ENCODE assay signal across 10 cellular contexts in genomic region chr2:111049792-111050640, GRCh38.
A peak's percentile ranks its signal among the peaks of the same experiment; 100 is the strongest.
DNase-seq lines count a peak whose midpoint lies in the region; ATAC-seq, FAIRE-seq and TF ChIP-seq lines count a peak whose summit lies in the region.
"Had no signal": no experiment of that assay in that cellular context is flagged by ENCODE, and none has a peak within 500 bp of the region (broad histone marks: within the 10 kb centered on the region; RNA-seq: fewer than 3 reads in every experiment).

No MANE protein-coding gene starts in this region.

- no peaks in the 10 kb centered on the region for H3K36me3 ChIP-seq in pancreas
- H3K36me3 ChIP-seq in naive thymus-derived CD4-positive, alpha-beta T cell (ENCODE audit: control insufficient read depth in 2 of 3, insufficient read depth in 3 of 3, low read length in 3 of 3): no peaks in the 10 kb centered on the region

- peaks cover 8% of the 10 kb centered on the region for H3K9me3 Mint-ChIP-seq in activated CD4-positive, alpha-beta memory T cell treated with anti-CD3 and anti-CD28 coated beads for 36 hours
- H3K9me3 Mint-ChIP-seq in activated CD4-positive, alpha-beta memory T cell treated with anti-CD3 and anti-CD28 coated beads, Interleukin-2, amount 10 ng/mL, durations not matched to agents 7 days and 5 days: peaks cover 5% of the 10 kb centered on the region
- H3K9me3 Mint-ChIP-seq in activated CD8-positive, alpha-beta T cell treated with anti-CD3 and anti-CD28 coated beads for 36 hours: peaks cover 13% of the 10 kb centered on the region
- peaks cover 0 to 13% (median 0%) of the 10 kb centered on the region in 11 donors for H3K9me3 Mint-ChIP-seq in naive thymus-derived CD4-positive, alpha-beta T cell

- CTCF ChIA-PET in activated CD4-positive, alpha-beta memory T cell treated with anti-CD3 and anti-CD28 coated beads for 36 hours (lab: Charles Lee): interaction anchor here (0.8 to 1.4 kb wide), 2 partner anchors 67 to 71 kb away, joined by 3 read pairs; partner anchors contain the start of gene BCL2L11
- CTCF ChIA-PET in activated CD4-positive, alpha-beta memory T cell treated with anti-CD3 and anti-CD28 coated beads, Interleukin-2, amount 10 ng/mL, durations not matched to agents 7 days and 5 days (lab: Charles Lee): no interaction called here
- CTCF ChIA-PET in activated CD8-positive, alpha-beta T cell treated with anti-CD3 and anti-CD28 coated beads for 36 hours (lab: Charles Lee): interaction anchor here (1.5 to 1.7 kb wide), 3 partner anchors 8 to 237 kb away, joined by 3 to 4 read pairs (median 3); no protein-coding TSS in a partner anchor
- CTCF ChIA-PET in naive thymus-derived CD4-positive, alpha-beta T cell (lab: Charles Lee): no interaction called here

- intact Hi-C loops in activated CD4-positive, alpha-beta memory T cell treated with anti-CD3 and anti-CD28 coated beads for 36 hours (cut with micrococcal nuclease): loop anchor here (2.0 kb wide), 2 partner anchors 67 to 183 kb away; no protein-coding TSS in a partner anchor
- intact Hi-C loops in activated CD8-positive, alpha-beta T cell treated with anti-CD3 and anti-CD28 coated beads for 36 hours (cut with micrococcal nuclease): loop anchor here (5.0 kb wide), 2 partner anchors 67 to 193 kb away; no protein-coding TSS in a partner anchor
- intact Hi-C loops in pancreas (cut with DNase I): no loop called here
- intact Hi-C loops in naive thymus-derived CD4-positive, alpha-beta T cell (cut with micrococcal nuclease): no loop called here

- no peak for TF ChIP-seq CTCF in activated CD8-positive, alpha-beta T cell treated with anti-CD3 and anti-CD28 coated beads for 36 hours (IDR thresholded peaks at IDR 0.05)
- TF ChIP-seq CTCF in pancreas (IDR thresholded peaks at IDR 0.05): no peak

- no peak overlapping the region for H3K27ac Mint-ChIP-seq in activated CD4-positive, alpha-beta memory T cell treated with anti-CD3 and anti-CD28 coated beads for 36 hours
- no peak overlapping the region for H3K27ac Mint-ChIP-seq in activated CD4-positive, alpha-beta memory T cell treated with anti-CD3 and anti-CD28 coated beads, Interleukin-2, amount 10 ng/mL, durations not matched to agents 7 days and 5 days
- peak overlapping the region; percentile 85 for H3K27ac Mint-ChIP-seq in activated CD8-positive, alpha-beta T cell treated with anti-CD3 and anti-CD28 coated beads for 36 hours
- no peak overlapping the region for H3K27ac Mint-ChIP-seq in naive thymus-derived CD4-positive, alpha-beta T cell

- FAIRE-seq in pancreas (lab: Jason Lieb, UNC): no peak

- ATAC-seq in HG02571 (IDR thresholded peaks at IDR 0.05; ENCODE audit: unreplicated experiment) (peak; percentile 41), pancreas (peak; percentile 88 to 95 (median 94))
- ATAC-seq in activated CD8-positive, alpha-beta T cell treated with anti-CD3 and anti-CD28 coated beads for 36 hours: peak; percentile 53
- ATAC-seq in naive thymus-derived CD4-positive, alpha-beta T cell: no peak

- peak; percentile 46 for DNase-seq in activated CD4-positive, alpha-beta memory T cell treated with anti-CD3 and anti-CD28 coated beads for 36 hours
- DNase-seq in activated CD4-positive, alpha-beta memory T cell treated with anti-CD3 and anti-CD28 coated beads, Interleukin-2, amount 10 ng/mL, durations not matched to agents 7 days and 5 days: no peak
- peak; percentile 69 for DNase-seq in activated CD8-positive, alpha-beta T cell treated with anti-CD3 and anti-CD28 coated beads for 36 hours
- DNase-seq in pancreas: peak in 5 of 6 donors; percentile 55 to 81 (median 66)
- DNase-seq in cerebellar cortex (ENCODE audit: low spot score): no peak
- DNase-seq in naive thymus-derived CD4-positive, alpha-beta T cell: no peak
- DNase-seq in activated CD4-positive, CD25-positive, alpha-beta regulatory T cell treated with anti-CD3 and anti-CD28 coated beads, Interleukin-2, amount 50 U/mL, for 72 hours: no peak

- POLR2A ChIA-PET in activated CD4-positive, alpha-beta memory T cell treated with anti-CD3 and anti-CD28 coated beads for 36 hours (lab: Charles Lee): interaction anchor here (0.9 kb wide), 1 partner anchor 41 kb away, joined by 3 read pairs; no protein-coding TSS in a partner anchor
- POLR2A ChIA-PET in activated CD4-positive, alpha-beta memory T cell treated with anti-CD3 and anti-CD28 coated beads, Interleukin-2, amount 10 ng/mL, durations not matched to agents 7 days and 5 days (lab: Charles Lee): no interaction called here
- POLR2A ChIA-PET in activated CD8-positive, alpha-beta T cell treated with anti-CD3 and anti-CD28 coated beads for 36 hours (lab: Charles Lee): interaction anchor here (0.6 to 1.4 kb wide), 5 partner anchors 61 to 383 kb away, joined by 3 to 5 read pairs (median 3); no protein-coding TSS in a partner anchor
- POLR2A ChIA-PET in naive thymus-derived CD4-positive, alpha-beta T cell (lab: Charles Lee): no interaction called here

- H3K4me3 Mint-ChIP-seq in activated CD4-positive, alpha-beta memory T cell treated with anti-CD3 and anti-CD28 coated beads for 36 hours: no peak overlapping the region
- H3K4me3 Mint-ChIP-seq in activated CD4-positive, alpha-beta memory T cell treated with anti-CD3 and anti-CD28 coated beads, Interleukin-2, amount 10 ng/mL, durations not matched to agents 7 days and 5 days: no peak overlapping the region
- H3K4me3 Mint-ChIP-seq in activated CD8-positive, alpha-beta T cell treated with anti-CD3 and anti-CD28 coated beads for 36 hours: no peak overlapping the region
- H3K4me3 Mint-ChIP-seq in naive thymus-derived CD4-positive, alpha-beta T cell: peak overlapping the region in 2 of 10 donors; percentile 0 to 29

- H3K4me1 Mint-ChIP-seq in activated CD4-positive, alpha-beta memory T cell treated with anti-CD3 and anti-CD28 coated beads for 36 hours (ENCODE audit: low read depth): peaks cover 38% of the 10 kb centered on the region
- H3K4me1 Mint-ChIP-seq in activated CD4-positive, alpha-beta memory T cell treated with anti-CD3 and anti-CD28 coated beads, Interleukin-2, amount 10 ng/mL, durations not matched to agents 7 days and 5 days: peaks cover 14% of the 10 kb centered on the region
- H3K4me1 Mint-ChIP-seq in activated CD8-positive, alpha-beta T cell treated with anti-CD3 and anti-CD28 coated beads for 36 hours (ENCODE audit: low read depth): peaks cover 47% of the 10 kb centered on the region
- H3K4me1 Mint-ChIP-seq in naive thymus-derived CD4-positive, alpha-beta T cell: peaks cover 0 to 35% (median 22%) of the 10 kb centered on the region in 7 donors

- H3K27me3 Mint-ChIP-seq in activated CD4-positive, alpha-beta memory T cell treated with anti-CD3 and anti-CD28 coated beads for 36 hours: peaks cover 65% of the 10 kb centered on the region
- peaks cover 70% of the 10 kb centered on the region for H3K27me3 Mint-ChIP-seq in activated CD4-positive, alpha-beta memory T cell treated with anti-CD3 and anti-CD28 coated beads, Interleukin-2, amount 10 ng/mL, durations not matched to agents 7 days and 5 days
- H3K27me3 Mint-ChIP-seq in activated CD8-positive, alpha-beta T cell treated with anti-CD3 and anti-CD28 coated beads for 36 hours: peaks cover 22% of the 10 kb centered on the region
- peaks cover 0 to 30% (median 0%) of the 10 kb centered on the region in 5 donors for H3K27me3 Mint-ChIP-seq in naive thymus-derived CD4-positive, alpha-beta T cell

- H3K4me1 ChIP-seq in pancreas: peaks cover 8 to 14% (median 9%) of the 10 kb centered on the region in 3 donors
- H3K4me1 ChIP-seq in naive thymus-derived CD4-positive, alpha-beta T cell (ENCODE audit: control insufficient read depth in 2 of 2, insufficient read depth in 2 of 2, low read length in 2 of 2): no peaks in the 10 kb centered on the region

- H3K9me3 ChIP-seq in pancreas: no peaks in the 10 kb centered on the region
- no peaks in the 10 kb centered on the region for H3K9me3 ChIP-seq in naive thymus-derived CD4-positive, alpha-beta T cell (ENCODE audit: control insufficient read depth in 2 of 3, low read length in 3 of 3)

- H3K36me3 Mint-ChIP-seq in activated CD4-positive, alpha-beta memory T cell treated with anti-CD3 and anti-CD28 coated beads for 36 hours: no peaks in the 10 kb centered on the region
- no peaks in the 10 kb centered on the region for H3K36me3 Mint-ChIP-seq in activated CD4-positive, alpha-beta memory T cell treated with anti-CD3 and anti-CD28 coated beads, Interleukin-2, amount 10 ng/mL, durations not matched to agents 7 days and 5 days (ENCODE audit: low read depth)
- H3K36me3 Mint-ChIP-seq in activated CD8-positive, alpha-beta T cell treated with anti-CD3 and anti-CD28 coated beads for 36 hours (ENCODE audit: low read depth): peaks cover 3% of the 10 kb centered on the region
- peaks cover 0 to 8% (median 0%) of the 10 kb centered on the region in 5 donors for H3K36me3 Mint-ChIP-seq in naive thymus-derived CD4-positive, alpha-beta T cell

- WGBS in pancreas, 2 donors: 40 to 46% methylated on average over 8 of the region's 8 CpGs

- H3K27ac ChIP-seq in pancreas: peak overlapping the region; percentile 51 to 79 (median 61)
- H3K27ac ChIP-seq in naive thymus-derived CD4-positive, alpha-beta T cell (ENCODE audit: low read depth, low read length): no peak overlapping the region
- H3K27ac ChIP-seq: HL-60, SK-N-MC had no signal

- H3K27me3 ChIP-seq in pancreas: no peaks in the 10 kb centered on the region
- H3K27me3 ChIP-seq in naive thymus-derived CD4-positive, alpha-beta T cell (ENCODE audit: control insufficient read depth in 2 of 2, insufficient read depth in 2 of 2, low read length in 2 of 2): no peaks in the 10 kb centered on the region

- no peak overlapping the region for H3K4me3 ChIP-seq in pancreas
- no peak overlapping the region for H3K4me3 ChIP-seq in naive thymus-derived CD4-positive, alpha-beta T cell (ENCODE audit: low read length)
- H3K4me3 ChIP-seq: SK-N-MC had no signal

Comparison
In these comparisons a context has a peak if more than half of its experiments do, and no peak if none do; other contexts are left out.
1. DNase-seq: peak in activated CD4-positive, alpha-beta memory T cell treated with anti-CD3 and anti-CD28 coated beads for 36 hours (single experiment), activated CD8-positive, alpha-beta T cell treated with anti-CD3 and anti-CD28 coated beads for 36 hours (single experiment) and pancreas (5 of 6); none in activated CD4-positive, alpha-beta memory T cell treated with anti-CD3 and anti-CD28 coated beads, Interleukin-2, amount 10 ng/mL, durations not matched to agents 7 days and 5 days (single experiment), cerebellar cortex (single experiment), naive thymus-derived CD4-positive, alpha-beta T cell (0 of 9) and activated CD4-positive, CD25-positive, alpha-beta regulatory T cell treated with anti-CD3 and anti-CD28 coated beads, Interleukin-2, amount 50 U/mL, for 72 hours (single experiment).
2. CTCF ChIA-PET loops: an anchor here in activated CD4-positive, alpha-beta memory T cell treated with anti-CD3 and anti-CD28 coated beads for 36 hours (0.8 to 1.4 kb wide) and activated CD8-positive, alpha-beta T cell treated with anti-CD3 and anti-CD28 coated beads for 36 hours (1.5 to 1.7 kb wide); none called in activated CD4-positive, alpha-beta memory T cell treated with anti-CD3 and anti-CD28 coated beads, Interleukin-2, amount 10 ng/mL, durations not matched to agents 7 days and 5 days and naive thymus-derived CD4-positive, alpha-beta T cell.
3. POLR2A ChIA-PET loops: an anchor here in activated CD4-positive, alpha-beta memory T cell treated with anti-CD3 and anti-CD28 coated beads for 36 hours (0.9 kb wide) and activated CD8-positive, alpha-beta T cell treated with anti-CD3 and anti-CD28 coated beads for 36 hours (0.6 to 1.4 kb wide); none called in activated CD4-positive, alpha-beta memory T cell treated with anti-CD3 and anti-CD28 coated beads, Interleukin-2, amount 10 ng/mL, durations not matched to agents 7 days and 5 days and naive thymus-derived CD4-positive, alpha-beta T cell.
4. intact Hi-C loops: an anchor here in activated CD4-positive, alpha-beta memory T cell treated with anti-CD3 and anti-CD28 coated beads for 36 hours (2.0 kb wide) and activated CD8-positive, alpha-beta T cell treated with anti-CD3 and anti-CD28 coated beads for 36 hours (5.0 kb wide); none called in pancreas and naive thymus-derived CD4-positive, alpha-beta T cell.